ENCODE assay signal across 11 cellular contexts in the genomic region with DNA sequence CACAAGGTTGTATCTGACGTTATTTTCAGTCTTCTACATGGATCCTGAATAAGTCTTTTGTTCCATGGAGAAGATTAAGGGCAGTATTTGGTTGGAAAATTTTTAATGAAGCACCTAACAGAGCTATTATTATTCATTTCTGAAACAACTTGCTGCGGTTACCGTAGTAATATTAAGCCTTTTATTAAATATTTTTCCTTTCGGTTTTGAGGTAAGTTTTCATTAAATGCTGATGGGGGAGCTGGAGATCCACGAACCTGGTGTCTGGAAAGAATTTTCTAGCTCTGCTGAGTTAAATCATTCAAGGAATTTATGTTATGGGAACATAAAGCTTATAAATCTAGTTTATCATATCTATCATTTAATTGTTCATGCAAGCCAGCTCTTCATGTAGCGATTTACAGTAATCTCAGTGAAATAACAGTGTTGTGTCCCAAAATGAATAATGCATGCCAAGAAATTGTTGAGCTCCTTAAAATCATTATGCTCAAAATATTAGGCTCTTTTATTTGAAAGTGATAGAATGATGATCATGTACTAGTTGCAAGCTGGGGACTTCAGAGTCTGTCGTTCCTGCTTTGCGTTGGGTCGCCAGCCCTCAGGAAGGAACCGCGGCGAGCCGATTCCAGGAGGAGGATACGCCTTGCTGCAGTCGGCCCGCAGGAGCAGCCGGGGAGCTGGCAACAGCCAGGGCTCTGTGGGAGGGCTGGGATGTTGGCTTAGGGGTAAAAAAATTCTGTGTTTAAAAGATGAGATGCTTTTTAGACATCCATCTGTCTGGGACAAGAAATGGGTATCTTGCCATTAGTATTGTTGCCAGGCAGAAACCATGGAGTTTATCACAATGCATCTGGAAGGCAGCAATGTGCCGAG.
DNase-seq lines count a peak whose midpoint lies in the region; ATAC-seq, FAIRE-seq and TF ChIP-seq lines count a peak whose summit lies in the region.
"Had no signal": no experiment of that assay in that cellular context is flagged by ENCODE, and none has a peak within 500 bp of the region (broad histone marks: within the 10 kb centered on the region; RNA-seq: fewer than 3 reads in every experiment).

No MANE protein-coding gene starts in this region.

- TF ChIP-seq RAD21 in SK-N-SH (IDR thresholded peaks at IDR 0.05; ENCODE audit: low read length) = peak; percentile 78

- peaks cover 11% of the 10 kb centered on the region; the same call in 1 of the 2 replicates for H3K79me2 ChIP-seq in SK-N-SH (ENCODE audit: insufficient read depth)

- H3K27ac ChIP-seq in SK-N-SH (ENCODE audit: low read depth in 2 of 2, low read length in 1 of 2) (peak overlapping the region in 1 of 2 experiments; percentile 7; a peak in 1 of 4 replicates), small intestine (ENCODE audit: low read depth in 1 of 2, low read length in 1 of 2) (no peak overlapping the region)

- H3K4me3 Mint-ChIP-seq in osteocyte (ENCODE audit: unreplicated experiment) = no peak overlapping the region
- H3K4me3 Mint-ChIP-seq in T-helper 2 cell treated with Interferon-gamma antibody and Interleukin-4, amounts not matched to agents 5 μg/mL and 100 μg/mL, for 36 hours = no peak overlapping the region

- CTCF ChIA-PET in SK-N-SH (lab: Yijun Ruan, JAX) = interaction anchor here (0.8 to 2.8 kb wide), 17 partner anchors 10 to 1648 kb away, joined by 3 to 14 read pairs (median 3); no protein-coding TSS in a partner anchor

- FAIRE-seq in small intestine (lab: Jason Lieb, UNC) = no peak
- FAIRE-seq: H54 had no signal

- peaks cover 32% of the 10 kb centered on the region for H3K4me1 Mint-ChIP-seq in osteocyte (ENCODE audit: unreplicated experiment)
- H3K4me1 Mint-ChIP-seq in T-helper 2 cell treated with Interferon-gamma antibody and Interleukin-4, amounts not matched to agents 5 μg/mL and 100 μg/mL, for 36 hours (ENCODE audit: low read depth) = peaks cover 6% of the 10 kb centered on the region

- DNase-seq in AG09319 (ENCODE audit: extremely low read depth, low read depth) = no peak
- DNase-seq in SK-N-SH = peak; percentile 46
- peak; percentile 52 for DNase-seq in fibroblast of the conjunctiva (ENCODE audit: low read depth)
- DNase-seq in osteocyte (ENCODE audit: extremely low spot score, unreplicated experiment) = peak; percentile 80
- no peak for DNase-seq in NCI-H2081 treated with DMSO at 0.1 percent for 48 hours (lab: John Stamatoyannopoulos, UW)
- no peak for DNase-seq in T-helper 2 cell treated with Interferon-gamma antibody and Interleukin-4, amounts not matched to agents 5 μg/mL and 100 μg/mL, for 36 hours (ENCODE audit: low spot score)
- DNase-seq in small intestine = no peak
- DNase-seq: NCI-H1930; stimulated activated CD4-positive, alpha-beta T cell treated with anti-CD3 and anti-CD28 coated beads, Interleukin-2, amount 100 ng/mL, for 48 hours had no signal

- peaks cover 6% of the 10 kb centered on the region for H3K36me3 Mint-ChIP-seq in osteocyte (ENCODE audit: unreplicated experiment)
- H3K36me3 Mint-ChIP-seq in T-helper 2 cell treated with Interferon-gamma antibody and Interleukin-4, amounts not matched to agents 5 μg/mL and 100 μg/mL, for 36 hours (ENCODE audit: low read depth) = peaks cover 11% of the 10 kb centered on the region

- no peak for ATAC-seq in HG03521 (IDR thresholded peaks at IDR 0.05; ENCODE audit: unreplicated experiment)

- no peaks in the 10 kb centered on the region for H3K9me2 ChIP-seq in SK-N-SH

- H3K9me3 Mint-ChIP-seq in osteocyte (ENCODE audit: unreplicated experiment) = no peaks in the 10 kb centered on the region
- no peaks in the 10 kb centered on the region for H3K9me3 Mint-ChIP-seq in T-helper 2 cell treated with Interferon-gamma antibody and Interleukin-4, amounts not matched to agents 5 μg/mL and 100 μg/mL, for 36 hours

- no peaks in the 10 kb centered on the region for H3K27me3 ChIP-seq in SK-N-SH (ENCODE audit: insufficient read depth)
- no peaks in the 10 kb centered on the region for H3K27me3 ChIP-seq in small intestine (ENCODE audit: control insufficient read depth in 2 of 2, insufficient read depth in 2 of 2, low read length in 2 of 2)

- no peaks in the 10 kb centered on the region for H3F3A ChIP-seq in SK-N-SH (replicated peaks; ENCODE audit: insufficient read depth)

- H3K4me3 ChIP-seq in SK-N-SH (ENCODE audit: low read depth in 2 of 2, low read length in 1 of 2) = no peak overlapping the region
- no peak overlapping the region for H3K4me3 ChIP-seq in small intestine (ENCODE audit: low read depth in 1 of 2, low read length in 2 of 2)

- peaks cover 0 to 5% of the 10 kb centered on the region in 2 experiments for H3K36me3 ChIP-seq in SK-N-SH (replicated peaks in 1 of 2; ENCODE audit: control insufficient read depth in 1 of 2, insufficient read depth in 2 of 2, low read length in 1 of 2)
- H3K36me3 ChIP-seq in small intestine (ENCODE audit: control insufficient read depth in 2 of 2, insufficient read depth in 2 of 2, low read length in 2 of 2) = peaks cover 0 to 3% of the 10 kb centered on the region in 2 donors

- H3K4me1 ChIP-seq in SK-N-SH (ENCODE audit: control insufficient read depth in 1 of 2, insufficient read depth in 2 of 2, low read depth in 1 of 2, low read length in 1 of 2) (peaks cover 0 to 28% of the 10 kb centered on the region in 2 experiments; a peak in 2 of 4 replicates), small intestine (ENCODE audit: control insufficient read depth in 2 of 2, insufficient read depth in 1 of 2, low read depth in 1 of 2, low read length in 1 of 2) (no peaks in the 10 kb centered on the region)

- POLR2A ChIA-PET in SK-N-SH (lab: Yijun Ruan, JAX) = no interaction called here

- peaks cover 11% of the 10 kb centered on the region for H4K20me1 ChIP-seq in SK-N-SH (ENCODE audit: insufficient read depth)

- no peak overlapping the region for H3K9ac ChIP-seq in SK-N-SH

- no peak overlapping the region for H3K4me2 ChIP-seq in SK-N-SH

- H3K9me3 ChIP-seq in SK-N-SH (no peaks in the 10 kb centered on the region), small intestine (ENCODE audit: control insufficient read depth, low read depth) (no peaks in the 10 kb centered on the region)

- H3K27ac Mint-ChIP-seq in osteocyte (ENCODE audit: unreplicated experiment) = no peak overlapping the region
- H3K27ac Mint-ChIP-seq in T-helper 2 cell treated with Interferon-gamma antibody and Interleukin-4, amounts not matched to agents 5 μg/mL and 100 μg/mL, for 36 hours = no peak overlapping the region

- H3K27me3 Mint-ChIP-seq in osteocyte (ENCODE audit: unreplicated experiment) = no peaks in the 10 kb centered on the region
- no peaks in the 10 kb centered on the region for H3K27me3 Mint-ChIP-seq in T-helper 2 cell treated with Interferon-gamma antibody and Interleukin-4, amounts not matched to agents 5 μg/mL and 100 μg/mL, for 36 hours (ENCODE audit: low read depth)

- TF ChIP-seq CTCF in AG09319 (IDR thresholded peaks at IDR 0.05; ENCODE audit: low read depth, low read length) (peak; percentile 58), SK-N-SH (IDR thresholded peaks at IDR 0.05) (peak; percentile 62), osteocyte (IDR thresholded peaks at IDR 0.05) (peak; percentile 64)

- WGBS in SK-N-SH (ENCODE audit: low lambda C conversion rate) = 82% methylated on average over 18 of the region's 18 CpGs
- 60 to 84% (median 76%) methylated on average over 18 of the region's 18 CpGs for WGBS in small intestine, 3 donors

- no peak for TF ChIP-seq EP300 in SK-N-SH (IDR thresholded peaks at IDR 0.05; ENCODE audit: borderline replicate concordance in 1 of 2, low read depth in 1 of 2, low read length in 1 of 2)

- H2AFZ ChIP-seq in SK-N-SH (ENCODE audit: low read depth) = no peak overlapping the region

TF ChIP-seq in SK-N-SH, 30 proteins besides CTCF, POLR2A, EP300 and RAD21 (continues in another document):
- peak; percentile 36; the same call in 1 of the 2 replicates for TF ChIP-seq SMC3 (IDR thresholded peaks at IDR 0.05; ENCODE audit: low read depth, low read length)
- TF ChIP-seq, protein P1, sequence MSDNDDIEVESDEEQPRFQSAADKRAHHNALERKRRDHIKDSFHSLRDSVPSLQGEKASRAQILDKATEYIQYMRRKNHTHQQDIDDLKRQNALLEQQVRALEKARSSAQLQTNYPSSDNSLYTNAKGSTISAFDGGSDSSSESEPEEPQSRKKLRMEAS (IDR thresholded peaks at IDR 0.05; ENCODE audit: low read depth) = no peak
- TF ChIP-seq RFX5 (IDR thresholded peaks at IDR 0.05; ENCODE audit: low read length) = peak; percentile 57; the same call in 1 of the 2 replicates
- no peak for TF ChIP-seq MEF2A (IDR thresholded peaks at IDR 0.05; ENCODE audit: borderline replicate concordance, low read depth)
- no peak for TF ChIP-seq YY1 (IDR thresholded peaks at IDR 0.05; ENCODE audit: low read depth)
- TF ChIP-seq SIN3A (IDR thresholded peaks at IDR 0.05; ENCODE audit: borderline replicate concordance, low read depth, low read length) = no peak
- TF ChIP-seq, protein P2, sequence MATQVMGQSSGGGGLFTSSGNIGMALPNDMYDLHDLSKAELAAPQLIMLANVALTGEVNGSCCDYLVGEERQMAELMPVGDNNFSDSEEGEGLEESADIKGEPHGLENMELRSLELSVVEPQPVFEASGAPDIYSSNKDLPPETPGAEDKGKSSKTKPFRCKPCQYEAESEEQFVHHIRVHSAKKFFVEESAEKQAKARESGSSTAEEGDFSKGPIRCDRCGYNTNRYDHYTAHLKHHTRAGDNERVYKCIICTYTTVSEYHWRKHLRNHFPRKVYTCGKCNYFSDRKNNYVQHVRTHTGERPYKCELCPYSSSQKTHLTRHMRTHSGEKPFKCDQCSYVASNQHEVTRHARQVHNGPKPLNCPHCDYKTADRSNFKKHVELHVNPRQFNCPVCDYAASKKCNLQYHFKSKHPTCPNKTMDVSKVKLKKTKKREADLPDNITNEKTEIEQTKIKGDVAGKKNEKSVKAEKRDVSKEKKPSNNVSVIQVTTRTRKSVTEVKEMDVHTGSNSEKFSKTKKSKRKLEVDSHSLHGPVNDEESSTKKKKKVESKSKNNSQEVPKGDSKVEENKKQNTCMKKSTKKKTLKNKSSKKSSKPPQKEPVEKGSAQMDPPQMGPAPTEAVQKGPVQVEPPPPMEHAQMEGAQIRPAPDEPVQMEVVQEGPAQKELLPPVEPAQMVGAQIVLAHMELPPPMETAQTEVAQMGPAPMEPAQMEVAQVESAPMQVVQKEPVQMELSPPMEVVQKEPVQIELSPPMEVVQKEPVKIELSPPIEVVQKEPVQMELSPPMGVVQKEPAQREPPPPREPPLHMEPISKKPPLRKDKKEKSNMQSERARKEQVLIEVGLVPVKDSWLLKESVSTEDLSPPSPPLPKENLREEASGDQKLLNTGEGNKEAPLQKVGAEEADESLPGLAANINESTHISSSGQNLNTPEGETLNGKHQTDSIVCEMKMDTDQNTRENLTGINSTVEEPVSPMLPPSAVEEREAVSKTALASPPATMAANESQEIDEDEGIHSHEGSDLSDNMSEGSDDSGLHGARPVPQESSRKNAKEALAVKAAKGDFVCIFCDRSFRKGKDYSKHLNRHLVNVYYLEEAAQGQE (IDR thresholded peaks at IDR 0.05; ENCODE audit: low read depth, low read length) = no peak
- TF ChIP-seq RXRA (IDR thresholded peaks at IDR 0.05; ENCODE audit: borderline replicate concordance, low read depth) = no peak
- TF ChIP-seq TCF12 (IDR thresholded peaks at IDR 0.05) = no peak
- TF ChIP-seq RCOR1 (IDR thresholded peaks at IDR 0.05; ENCODE audit: low read length) = no peak
- TF ChIP-seq ELF1 (IDR thresholded peaks at IDR 0.05) = no peak

Comparison
In these comparisons a context has a peak if more than half of its experiments do, and no peak if none do; other contexts are left out.
1. DNase-seq: peak in SK-N-SH (single experiment), fibroblast of the conjunctiva (single experiment) and osteocyte (single experiment); none in AG09319 (single experiment), NCI-H2081 treated with DMSO at 0.1 percent for 48 hours (single experiment), T-helper 2 cell treated with Interferon-gamma antibody and Interleukin-4, amounts not matched to agents 5 μg/mL and 100 μg/mL, for 36 hours (single experiment) and small intestine (single experiment).
2. Peak in every context shown above with its lines, with median percentiles within 50 percentile points of each other: CTCF ChIP-seq.